19 cellular contexts compared by ENCODE assay signal in genomic region chr6:33779895-33780294, GRCh38. TPM values are rescaled to one million over a fixed set of nuclear protein-coding genes. Genes with fewer than 3 reads are reported as not detected.
DNase-seq lines count a peak whose midpoint lies in the region; ATAC-seq and TF ChIP-seq lines count a peak whose summit lies in the region.
"Had no signal": no experiment of that assay in that cellular context is flagged by ENCODE, and none has a peak within 500 bp of the region (broad histone marks: within the 10 kb centered on the region; RNA-seq: fewer than 3 reads in every experiment).

No MANE protein-coding gene starts in this region.

- H3K9ac ChIP-seq in BLaER1 (peak overlapping the region; percentile 35; the same call in 1 of the 2 replicates), NT2/D1 (ENCODE audit: insufficient read length, low read depth) (peak overlapping the region; percentile 58)

- peaks cover 67% of the 10 kb centered on the region for H3K36me3 Mint-ChIP-seq in activated CD4-positive, alpha-beta T cell treated with anti-CD3 and anti-CD28 coated beads, Interleukin-2, amount 10 ng/mL, durations not matched to agents 7 days and 5 days (ENCODE audit: low read depth)
- peaks cover 0 to 94% (median 23%) of the 10 kb centered on the region in 3 donors for H3K36me3 Mint-ChIP-seq in naive thymus-derived CD8-positive, alpha-beta T cell

- H3K36me3 ChIP-seq in BLaER1 (peaks cover 99% of the 10 kb centered on the region), NT2/D1 (ENCODE audit: insufficient read depth, insufficient read length, low read length) (peaks cover 90% of the 10 kb centered on the region), esophagus squamous epithelium (peaks cover 41 to 100% (median 92%) of the 10 kb centered on the region in 3 donors)

- no peaks in the 10 kb centered on the region for H3K27me3 Mint-ChIP-seq in activated CD4-positive, alpha-beta T cell treated with anti-CD3 and anti-CD28 coated beads, Interleukin-2, amount 10 ng/mL, durations not matched to agents 7 days and 5 days
- H3K27me3 Mint-ChIP-seq in naive thymus-derived CD8-positive, alpha-beta T cell: no peaks in the 10 kb centered on the region
- H3K27me3 Mint-ChIP-seq: CD4-positive, CD25-positive, alpha-beta regulatory T cell had no signal

- POLR2A ChIA-PET in activated CD4-positive, alpha-beta T cell treated with anti-CD3 and anti-CD28 coated beads, Interleukin-2, amount 10 ng/mL, durations not matched to agents 7 days and 5 days (lab: Charles Lee): no interaction called here
- POLR2A ChIA-PET in naive thymus-derived CD8-positive, alpha-beta T cell (lab: Charles Lee): interaction anchor here (0.6 to 2.0 kb wide), 3 partner anchors 8 to 198 kb away, joined by 5 to 8 read pairs (median 6); partner anchors contain the start of gene LEMD2

- H3K4me2 ChIP-seq in BLaER1: peak overlapping the region; percentile 41

- CTCF ChIA-PET in activated CD4-positive, alpha-beta T cell treated with anti-CD3 and anti-CD28 coated beads, Interleukin-2, amount 10 ng/mL, durations not matched to agents 7 days and 5 days (lab: Charles Lee): interaction anchor here (0.6 to 2.6 kb wide), 4 partner anchors 9 to 248 kb away, joined by 3 to 10 read pairs (median 4); no protein-coding TSS in a partner anchor

- peaks cover 62% of the 10 kb centered on the region for H4K20me1 ChIP-seq in BLaER1

- no peak for TF ChIP-seq POLR2A in esophagus squamous epithelium (IDR thresholded peaks at IDR 0.05)

- H3K4me1 ChIP-seq in BLaER1: peaks cover 33% of the 10 kb centered on the region
- H3K4me1 ChIP-seq in NT2/D1 (ENCODE audit: insufficient read depth, insufficient read length): peaks cover 30% of the 10 kb centered on the region
- H3K4me1 ChIP-seq in esophagus squamous epithelium: peaks cover 0 to 34% (median 9%) of the 10 kb centered on the region in 3 donors

- no peaks in the 10 kb centered on the region for H3K9me3 Mint-ChIP-seq in activated CD4-positive, alpha-beta T cell treated with anti-CD3 and anti-CD28 coated beads, Interleukin-2, amount 10 ng/mL, durations not matched to agents 7 days and 5 days
- no peaks in the 10 kb centered on the region for H3K9me3 Mint-ChIP-seq in naive thymus-derived CD8-positive, alpha-beta T cell
- H3K9me3 Mint-ChIP-seq: HFFc6 had no signal

- H3K4me3 ChIP-seq in BLaER1 (no peak overlapping the region), NT2/D1 (ENCODE audit: insufficient read length, low read depth) (no peak overlapping the region), dorsolateral prefrontal cortex (no peak overlapping the region), esophagus squamous epithelium (no peak overlapping the region)
- H3K4me3 ChIP-seq: SJCRH30 had no signal

- no peak for ATAC-seq in naive thymus-derived CD8-positive, alpha-beta T cell

- H3K9me3 ChIP-seq in BLaER1 (no peaks in the 10 kb centered on the region), NT2/D1 (ENCODE audit: insufficient read depth, low read length) (no peaks in the 10 kb centered on the region), esophagus squamous epithelium (no peaks in the 10 kb centered on the region)
- H3K9me3 ChIP-seq: SJCRH30 had no signal

- intact Hi-C loops in dorsolateral prefrontal cortex (cut with DNase I) (loop anchor here (10.0 kb wide), 2 partner anchors 195 to 365 kb away; partner anchors contain the start of genes BAK1 (in 1 of the 2), CUTA (in 1 of the 2) and PHF1 (in 1 of the 2)), esophagus squamous epithelium (cut with DNase I) (no loop called here)

- 86 to 91% methylated on average over 10 to 12 of the region's 14 CpGs for WGBS in esophagus squamous epithelium, 2 donors

- no peak for DNase-seq in NT2/D1 (ENCODE audit: low read depth, low spot score)
- DNase-seq in dorsolateral prefrontal cortex: peak in 7 of 10 donors; percentile 43 to 70 (median 61)
- peak; percentile 17 for DNase-seq in middle frontal gyrus (ENCODE audit: extremely low spot score, low spot score)
- no peak for DNase-seq in activated CD4-positive, alpha-beta T cell treated with anti-CD3 and anti-CD28 coated beads, Interleukin-2, amount 10 ng/mL, durations not matched to agents 7 days and 5 days
- no peak for DNase-seq in naive thymus-derived CD8-positive, alpha-beta T cell
- DNase-seq in esophagus squamous epithelium (lab: John Stamatoyannopoulos, UW): no peak
- DNase-seq in CD1c-positive myeloid dendritic cell (ENCODE audit: extremely low spot score): no peak
- DNase-seq: CD4-positive, CD25-positive, alpha-beta regulatory T cell; DMS79; GOT3; HFFc6; Kasumi-1; NCI-H1105 treated with DMSO at 0.1 percent for 48 hours; NCI-H187 treated with DMSO at 0.1 percent for 48 hours; NCI-H510A treated with DMSO at 0.1 percent for 48 hours; SJCRH30 had no signal

- no peak overlapping the region for H3K4me3 Mint-ChIP-seq in activated CD4-positive, alpha-beta T cell treated with anti-CD3 and anti-CD28 coated beads, Interleukin-2, amount 10 ng/mL, durations not matched to agents 7 days and 5 days
- H3K4me3 Mint-ChIP-seq in naive thymus-derived CD8-positive, alpha-beta T cell: peak overlapping the region in 1 of 10 donors; percentile 12
- H3K4me3 Mint-ChIP-seq: CD4-positive, CD25-positive, alpha-beta regulatory T cell; HFFc6 had no signal

- H3K27ac Mint-ChIP-seq in activated CD4-positive, alpha-beta T cell treated with anti-CD3 and anti-CD28 coated beads, Interleukin-2, amount 10 ng/mL, durations not matched to agents 7 days and 5 days: no peak overlapping the region
- H3K27ac Mint-ChIP-seq in naive thymus-derived CD8-positive, alpha-beta T cell: peak overlapping the region in 2 of 10 donors; percentile 27 to 50
- H3K27ac Mint-ChIP-seq: CD4-positive, CD25-positive, alpha-beta regulatory T cell; HFFc6 had no signal

- peak overlapping the region; percentile 23; the same call in 1 of the 2 replicates for H3K27ac ChIP-seq in BLaER1
- peak overlapping the region in 12 of 59 donors; percentile 7 to 67 (median 42) for H3K27ac ChIP-seq in dorsolateral prefrontal cortex
- no peak overlapping the region for H3K27ac ChIP-seq in esophagus squamous epithelium
- H3K27ac ChIP-seq: SJCRH30 had no signal

- H3K4me1 Mint-ChIP-seq in activated CD4-positive, alpha-beta T cell treated with anti-CD3 and anti-CD28 coated beads, Interleukin-2, amount 10 ng/mL, durations not matched to agents 7 days and 5 days: peaks cover 17% of the 10 kb centered on the region
- peaks cover 17 to 43% (median 29%) of the 10 kb centered on the region in 4 donors for H3K4me1 Mint-ChIP-seq in naive thymus-derived CD8-positive, alpha-beta T cell

- TF ChIP-seq CTCF in dorsolateral prefrontal cortex (IDR thresholded peaks at IDR 0.05 in 54 of 56, conservative IDR thresholded peaks at IDR 0.05 in 2 of 56; ENCODE audit: low read depth in 1 of 56, partially characterized antibody in 56 of 56): no peak
- TF ChIP-seq CTCF in esophagus squamous epithelium (IDR thresholded peaks at IDR 0.05): no peak

- H3K27me3 ChIP-seq in BLaER1 (no peaks in the 10 kb centered on the region), NT2/D1 (ENCODE audit: insufficient read depth, insufficient read length) (no peaks in the 10 kb centered on the region), dorsolateral prefrontal cortex (no peaks in the 10 kb centered on the region), esophagus squamous epithelium (no peaks in the 10 kb centered on the region)
- H3K27me3 ChIP-seq: SJCRH30 had no signal

RNA-seq across cellular contexts. Expression of gene LEMD2, which starts 9.0 kb away (rescaled TPM):
- total RNA-seq in dorsolateral prefrontal cortex: 10 to 100 TPM; 37.1 to 79.5 (median 56.7) TPM
- total RNA-seq in activated CD4-positive, alpha-beta T cell treated with anti-CD3 and anti-CD28 coated beads, Interleukin-2, amount 10 ng/mL, durations not matched to agents 7 days and 5 days: 10 to 100 TPM; 73.1 to 74.1 TPM
- 100 to 1,000 TPM; 126 to 128 TPM for total RNA-seq in naive thymus-derived CD8-positive, alpha-beta T cell
- 10 to 100 TPM; 24.6 to 43.9 (median 26.0) TPM for polyA plus RNA-seq in naive thymus-derived CD8-positive, alpha-beta T cell
- 10 to 100 TPM; 37.7 to 47.2 (median 42.3) TPM for total RNA-seq in esophagus squamous epithelium

RNA-seq across cellular contexts. Expression of gene MLN, which starts 23.9 kb away (rescaled TPM):
- total RNA-seq in dorsolateral prefrontal cortex (not detected), esophagus squamous epithelium (not detected)
- not detected for total RNA-seq in activated CD4-positive, alpha-beta T cell treated with anti-CD3 and anti-CD28 coated beads, Interleukin-2, amount 10 ng/mL, durations not matched to agents 7 days and 5 days
- not detected for total RNA-seq in naive thymus-derived CD8-positive, alpha-beta T cell
- not detected for polyA plus RNA-seq in naive thymus-derived CD8-positive, alpha-beta T cell
- total RNA-seq: A172; CD4-positive, CD25-positive, alpha-beta regulatory T cell; G401; HFFc6; SJCRH30 had no signal
- polyA plus RNA-seq: CD4-positive, CD25-positive, alpha-beta regulatory T cell had no signal

RNA-seq across cellular contexts. Expression of gene IP6K3, which starts 33.2 kb away (rescaled TPM):
- total RNA-seq in dorsolateral prefrontal cortex (10 to 100 TPM in 52 of 120 experiments, 1 to 10 TPM in 68; 1.1 to 55.5 (median 9.0) TPM), esophagus squamous epithelium (1 to 10 TPM in 2 of 4 donors, under 1 TPM in 1, not detected in 1; 0.75 to 5.5 (median 1.7) TPM)
- not detected for total RNA-seq in activated CD4-positive, alpha-beta T cell treated with anti-CD3 and anti-CD28 coated beads, Interleukin-2, amount 10 ng/mL, durations not matched to agents 7 days and 5 days
- not detected for total RNA-seq in naive thymus-derived CD8-positive, alpha-beta T cell
- not detected for polyA plus RNA-seq in naive thymus-derived CD8-positive, alpha-beta T cell
- total RNA-seq: CD4-positive, CD25-positive, alpha-beta regulatory T cell had no signal
- polyA plus RNA-seq: CD4-positive, CD25-positive, alpha-beta regulatory T cell had no signal

Comparison
In these comparisons a context has a peak if more than half of its experiments do, and no peak if none do; other contexts are left out.
1. DNase-seq: peak in dorsolateral prefrontal cortex (7 of 10) and middle frontal gyrus (single experiment); none in NT2/D1 (single experiment), activated CD4-positive, alpha-beta T cell treated with anti-CD3 and anti-CD28 coated beads, Interleukin-2, amount 10 ng/mL, durations not matched to agents 7 days and 5 days (single experiment), naive thymus-derived CD8-positive, alpha-beta T cell (0 of 10), esophagus squamous epithelium (single experiment) and CD1c-positive myeloid dendritic cell (single experiment).